Comparison of ENCODE assay signal across 8 cellular contexts in genomic region chr20:20018366-20018765, GRCh38. TPM values are rescaled to one million over a fixed set of nuclear protein-coding genes. Genes with fewer than 3 reads are reported as not detected.
DNase-seq lines count a peak whose midpoint lies in the region; ATAC-seq and TF ChIP-seq lines count a peak whose summit lies in the region.

No MANE protein-coding gene starts in this region.

- H3K27ac ChIP-seq in heart left ventricle (peak overlapping the region in 1 of 12 donors; percentile 83), ascending aorta (no peak overlapping the region), lower lobe of right lung (no peak overlapping the region), uterus (peak overlapping the region; percentile 69 to 81)

- intact Hi-C loops in heart left ventricle (cut with DNase I) (loop anchor here in 4 of 10 donors (5.0 kb wide), 2 partner anchors 34 to 326 kb away; partner anchors contain the start of genes CFAP61 (in 3 of the 4) and CRNKL1 (in 3 of the 4)), Right ventricle myocardium inferior (cut with DNase I) (loop anchor here (5.0 kb wide), 1 partner anchor 34 kb away; the partner anchor contains the start of genes CFAP61 and CRNKL1), ascending aorta (cut with DNase I) (no loop called here), lower lobe of right lung (cut with DNase I) (no loop called here), uterus (cut with DNase I; ENCODE audit: low total_unique reads) (no loop called here), mucosa of descending colon (cut with DNase I, micrococcal nuclease) (no loop called here)

- 86 to 92% (median 91%) methylated on average over 8 of the region's 8 CpGs for WGBS in heart left ventricle, 4 donors

- no peaks in the 10 kb centered on the region for H3K27me3 ChIP-seq in heart left ventricle
- H3K27me3 ChIP-seq in ascending aorta = no peaks in the 10 kb centered on the region
- H3K27me3 ChIP-seq in lower lobe of right lung (ENCODE audit: low read depth) = no peaks in the 10 kb centered on the region
- no peaks in the 10 kb centered on the region for H3K27me3 ChIP-seq in uterus

- H3K36me3 ChIP-seq in heart left ventricle (peaks cover 0 to 22% (median 7%) of the 10 kb centered on the region in 9 donors), ascending aorta (no peaks in the 10 kb centered on the region), lower lobe of right lung (peaks cover 12% of the 10 kb centered on the region), uterus (no peaks in the 10 kb centered on the region), mucosa of descending colon (ENCODE audit: low read depth) (no peaks in the 10 kb centered on the region)

- no peaks in the 10 kb centered on the region for H3K9me3 ChIP-seq in heart left ventricle
- no peaks in the 10 kb centered on the region for H3K9me3 ChIP-seq in ascending aorta
- H3K9me3 ChIP-seq in lower lobe of right lung = no peaks in the 10 kb centered on the region
- H3K9me3 ChIP-seq in uterus = no peaks in the 10 kb centered on the region
- H3K9me3 ChIP-seq in mucosa of descending colon = no peaks in the 10 kb centered on the region

- peak overlapping the region in 11 of 12 donors; percentile 71 to 99 (median 83) for H3K4me3 ChIP-seq in heart left ventricle
- peak overlapping the region; percentile 95 to 100 for H3K4me3 ChIP-seq in ascending aorta
- H3K4me3 ChIP-seq in lower lobe of right lung = peak overlapping the region; percentile 96
- peak overlapping the region; percentile 59 to 94 for H3K4me3 ChIP-seq in uterus
- H3K4me3 ChIP-seq in mucosa of descending colon = no peak overlapping the region

- TF ChIP-seq CTCF in heart left ventricle (IDR thresholded peaks at IDR 0.05) (no peak), ascending aorta (IDR thresholded peaks at IDR 0.05) (no peak), lower lobe of right lung (IDR thresholded peaks at IDR 0.05) (no peak), uterus (IDR thresholded peaks at IDR 0.05) (no peak), mucosa of descending colon (IDR thresholded peaks at IDR 0.05) (no peak)

- H3K4me1 ChIP-seq in heart left ventricle = peaks cover 0 to 68% (median 28%) of the 10 kb centered on the region in 12 donors
- H3K4me1 ChIP-seq in ascending aorta = peaks cover 17 to 19% of the 10 kb centered on the region in 2 donors
- H3K4me1 ChIP-seq in lower lobe of right lung = peaks cover 39% of the 10 kb centered on the region
- peaks cover 3% of the 10 kb centered on the region in 2 donors for H3K4me1 ChIP-seq in uterus
- H3K4me1 ChIP-seq in mucosa of descending colon (ENCODE audit: low read depth) = peaks cover 20% of the 10 kb centered on the region

- TF ChIP-seq POLR2A in heart left ventricle (IDR thresholded peaks at IDR 0.05) (no peak), uterus (IDR thresholded peaks at IDR 0.05) (no peak)

- ATAC-seq in heart left ventricle (no peak), Right ventricle myocardium inferior (no peak), lower lobe of right lung (no peak), mucosa of descending colon (no peak), left lobe of liver (no peak)

- DNase-seq in heart left ventricle (no peak), Right ventricle myocardium inferior (ENCODE audit: missing footprints) (no peak), ascending aorta (ENCODE audit: low spot score in 2 of 2) (no peak), lower lobe of right lung (no peak), uterus (no peak), NCI-H2227 (lab: John Stamatoyannopoulos, UW; ENCODE audit: unreplicated experiment) (no peak), mucosa of descending colon (no peak), left lobe of liver (ENCODE audit: low spot score) (no peak)

RNA-seq across cellular contexts. Expression of gene NAA20, which starts 1.2 kb away (rescaled TPM):
- total RNA-seq in heart left ventricle (10 to 100 TPM; 36.0 to 79.8 (median 59.1) TPM), Right ventricle myocardium inferior (58.4 TPM), ascending aorta (2.7 TPM), lower lobe of right lung (69.8 TPM), uterus (10 to 100 TPM; 24.7 to 55.7 (median 35.2) TPM), mucosa of descending colon (10 to 100 TPM; 38.7 to 46.6 (median 42.3) TPM), left lobe of liver (34.7 TPM)
- polyA plus RNA-seq in heart left ventricle = 100 to 1,000 TPM; 108 to 130 TPM

RNA-seq across cellular contexts. Expression of gene CRNKL1, which starts 33.9 kb away (rescaled TPM):
- total RNA-seq in heart left ventricle = 10 to 100 TPM; 13.4 to 21.5 (median 17.5) TPM
- polyA plus RNA-seq in heart left ventricle = 10 to 100 TPM; 11.4 to 12.7 TPM
- 16.5 TPM for total RNA-seq in Right ventricle myocardium inferior
- 2.2 TPM for total RNA-seq in ascending aorta
- total RNA-seq in lower lobe of right lung = 20.4 TPM
- 10 to 100 TPM; 21.8 to 58.4 (median 38.4) TPM for total RNA-seq in uterus
- total RNA-seq in mucosa of descending colon = 10 to 100 TPM; 18.2 to 25.1 (median 21.7) TPM
- total RNA-seq in left lobe of liver = 8.7 TPM

RNA-seq across cellular contexts. Expression of gene CFAP61, which starts 34.0 kb away (rescaled TPM):
- 100 to 1,000 TPM in 1 of 9 donors, 10 to 100 TPM in 8; 17.5 to 102 (median 45.8) TPM for total RNA-seq in heart left ventricle
- 10 to 100 TPM; 12.1 to 17.4 TPM for polyA plus RNA-seq in heart left ventricle
- 27.4 TPM for total RNA-seq in Right ventricle myocardium inferior
- not detected for total RNA-seq in ascending aorta
- total RNA-seq in lower lobe of right lung = 8.6 TPM
- 1 to 10 TPM in 3 of 4 donors, not detected in 1; 3.0 to 8.2 (median 7.5) TPM for total RNA-seq in uterus
- total RNA-seq in mucosa of descending colon = under 1 TPM in 2 of 3 donors, not detected in 1; 0.35 to 0.79 TPM
- not detected for total RNA-seq in left lobe of liver

Comparison
In these comparisons a context has a peak if more than half of its experiments do, and no peak if none do; other contexts are left out.
1. H3K27ac ChIP-seq: peak in uterus (2 of 2); none in ascending aorta (0 of 2) and lower lobe of right lung (single experiment).